8 cellular contexts compared by ENCODE assay signal in the genomic region with DNA sequence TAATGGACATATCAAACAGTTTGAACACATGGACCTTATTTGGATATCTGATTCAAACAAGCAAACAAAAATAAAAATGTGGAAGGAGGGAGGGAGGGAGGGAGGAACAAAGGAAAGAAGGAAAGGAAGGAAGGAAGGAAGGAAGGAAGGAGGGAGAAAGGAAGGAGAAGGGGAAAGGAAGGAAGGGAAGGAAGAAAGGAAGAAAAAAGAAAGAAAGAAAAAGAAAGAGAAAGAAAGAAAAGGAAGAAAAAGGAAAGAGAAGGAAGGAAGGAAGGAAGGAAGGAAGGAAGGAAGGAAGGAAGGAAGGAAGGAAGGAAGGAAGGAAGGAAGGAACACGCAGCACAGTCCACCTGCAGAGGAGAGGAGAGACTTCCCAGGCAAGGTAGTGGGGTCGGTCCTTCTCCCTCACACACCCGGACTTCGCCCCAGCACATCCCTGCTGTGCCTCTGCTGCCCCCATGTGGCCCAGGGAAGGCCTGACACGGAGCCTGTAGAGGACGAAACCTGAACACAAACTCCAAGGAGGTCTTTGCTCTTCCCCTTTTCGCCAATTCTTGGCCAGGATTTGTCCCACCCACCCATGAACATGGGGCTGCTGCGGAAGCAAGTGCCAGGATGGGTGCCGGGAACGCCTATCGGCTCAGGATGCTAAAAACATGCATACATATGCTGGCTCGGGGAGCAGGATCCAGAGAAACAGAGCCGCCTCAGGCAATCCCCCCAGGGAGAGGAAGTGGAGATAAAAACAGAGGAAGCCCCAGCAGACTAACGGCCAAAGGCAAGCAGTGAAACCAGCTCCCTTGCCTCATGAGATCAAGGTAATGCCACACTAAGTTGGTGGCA. TPM values are rescaled to one million over a fixed set of nuclear protein-coding genes. Genes with fewer than 3 reads are reported as not detected.
DNase-seq lines count a peak whose midpoint lies in the region; ATAC-seq lines count a peak whose summit lies in the region.

No MANE protein-coding gene starts in this region.

- H3K27ac ChIP-seq in HUES6 (ENCODE audit: low read depth, low read length), result peak overlapping the region; percentile 2; the same call in 1 of the 2 replicates

- peaks cover 14% of the 10 kb centered on the region for H3K4me1 ChIP-seq in HUES6 (ENCODE audit: control insufficient read depth, insufficient read depth, low read length)

- peak overlapping the region; percentile 19 for H3K4me3 ChIP-seq in HUES6 (ENCODE audit: low read depth, low read length)

- H3K4me3 Mint-ChIP-seq in natural killer cell treated with Interleukin-12 subunit alpha and Interleukin-12 subunit beta and Interleukin-15 and Interleukin-18, amount 100 ng/mL, for 72 hours, result peak overlapping the region; percentile 13
- peak overlapping the region; percentile 67 for H3K4me3 Mint-ChIP-seq in stimulated activated memory B cell treated with anti-CD40 and anti-IgM and Interleukin-4, amounts not matched to agents 10 μg/mL and 1 μg/mL and 100 μg/mL, for 72 hours

- ATAC-seq in GM21515 (IDR thresholded peaks at IDR 0.05; ENCODE audit: unreplicated experiment), result peak; percentile 69
- peak; percentile 84 to 91 for ATAC-seq in natural killer cell treated with Interleukin-12 subunit alpha and Interleukin-12 subunit beta and Interleukin-15 and Interleukin-18, amount 100 ng/mL, for 72 hours
- peak; percentile 92 for ATAC-seq in stimulated activated memory B cell treated with anti-CD40 and anti-IgM and Interleukin-4, amounts not matched to agents 10 μg/mL and 1 μg/mL and 100 μg/mL, for 72 hours

- peaks cover 15% of the 10 kb centered on the region for H3K36me3 Mint-ChIP-seq in natural killer cell treated with Interleukin-12 subunit alpha and Interleukin-12 subunit beta and Interleukin-15 and Interleukin-18, amount 100 ng/mL, for 72 hours
- peaks cover 26% of the 10 kb centered on the region for H3K36me3 Mint-ChIP-seq in stimulated activated memory B cell treated with anti-CD40 and anti-IgM and Interleukin-4, amounts not matched to agents 10 μg/mL and 1 μg/mL and 100 μg/mL, for 72 hours

- H3K9me3 ChIP-seq in HUES6 (ENCODE audit: control insufficient read depth, insufficient read depth, low read depth, low read length), result 0 out of 2 replicates have a peak, but pooled peaks cover 3% of the 10 kb centered on the region

- DNase-seq in D341Med (ENCODE audit: low spot score), result peak; percentile 87
- peak; percentile 81 for DNase-seq in OCI-M1 (lab: John Stamatoyannopoulos, UW)
- DNase-seq in activated T-cell treated with anti-CD3 and anti-CD28 coated beads, Interleukin-2, amount 50 U/mL, for 1 hour, result peak; percentile 78
- DNase-seq in fibroblast of gingiva (ENCODE audit: low read depth), result peak; percentile 58
- DNase-seq in natural killer cell treated with Interleukin-12 subunit alpha and Interleukin-12 subunit beta and Interleukin-15 and Interleukin-18, amount 100 ng/mL, for 72 hours (ENCODE audit: low spot score), result peak; percentile 75

- H3K9ac ChIP-seq in HUES6 (ENCODE audit: low read length), result no peak overlapping the region

- peaks cover 68% of the 10 kb centered on the region for H3K36me3 ChIP-seq in HUES6 (ENCODE audit: control insufficient read depth, insufficient read depth, low read length)

- H3K27me3 ChIP-seq in HUES6 (ENCODE audit: control insufficient read depth, insufficient read depth, low read length), result no peaks in the 10 kb centered on the region

- H3K4me1 Mint-ChIP-seq in natural killer cell treated with Interleukin-12 subunit alpha and Interleukin-12 subunit beta and Interleukin-15 and Interleukin-18, amount 100 ng/mL, for 72 hours (ENCODE audit: low read depth in 2 of 2), result peaks cover 32% of the 10 kb centered on the region in 2 donors
- peaks cover 29% of the 10 kb centered on the region for H3K4me1 Mint-ChIP-seq in stimulated activated memory B cell treated with anti-CD40 and anti-IgM and Interleukin-4, amounts not matched to agents 10 μg/mL and 1 μg/mL and 100 μg/mL, for 72 hours

- no peaks in the 10 kb centered on the region for H3K9me3 Mint-ChIP-seq in natural killer cell treated with Interleukin-12 subunit alpha and Interleukin-12 subunit beta and Interleukin-15 and Interleukin-18, amount 100 ng/mL, for 72 hours
- H3K9me3 Mint-ChIP-seq in stimulated activated memory B cell treated with anti-CD40 and anti-IgM and Interleukin-4, amounts not matched to agents 10 μg/mL and 1 μg/mL and 100 μg/mL, for 72 hours, result no peaks in the 10 kb centered on the region

- no peaks in the 10 kb centered on the region for H3K27me3 Mint-ChIP-seq in natural killer cell treated with Interleukin-12 subunit alpha and Interleukin-12 subunit beta and Interleukin-15 and Interleukin-18, amount 100 ng/mL, for 72 hours
- no peaks in the 10 kb centered on the region for H3K27me3 Mint-ChIP-seq in stimulated activated memory B cell treated with anti-CD40 and anti-IgM and Interleukin-4, amounts not matched to agents 10 μg/mL and 1 μg/mL and 100 μg/mL, for 72 hours

- peak overlapping the region; percentile 39 to 79 for H3K27ac Mint-ChIP-seq in natural killer cell treated with Interleukin-12 subunit alpha and Interleukin-12 subunit beta and Interleukin-15 and Interleukin-18, amount 100 ng/mL, for 72 hours
- H3K27ac Mint-ChIP-seq in stimulated activated memory B cell treated with anti-CD40 and anti-IgM and Interleukin-4, amounts not matched to agents 10 μg/mL and 1 μg/mL and 100 μg/mL, for 72 hours, result peak overlapping the region; percentile 41

RNA-seq across cellular contexts. Expression of gene DGKI, which starts 52.3 kb away (rescaled TPM):
- total RNA-seq in natural killer cell treated with Interleukin-12 subunit alpha and Interleukin-12 subunit beta and Interleukin-15 and Interleukin-18, amount 100 ng/mL, for 72 hours, result 1 to 10 TPM; 1.5 to 4.4 TPM

Comparison
In these comparisons a context has a peak if more than half of its experiments do, and no peak if none do; other contexts are left out.
1. Peak in every context shown above with its lines: DNase-seq, ATAC-seq, H3K4me3 ChIP-seq and H3K27ac ChIP-seq.